16 cellular contexts compared by ENCODE assay signal in the genomic region with DNA sequence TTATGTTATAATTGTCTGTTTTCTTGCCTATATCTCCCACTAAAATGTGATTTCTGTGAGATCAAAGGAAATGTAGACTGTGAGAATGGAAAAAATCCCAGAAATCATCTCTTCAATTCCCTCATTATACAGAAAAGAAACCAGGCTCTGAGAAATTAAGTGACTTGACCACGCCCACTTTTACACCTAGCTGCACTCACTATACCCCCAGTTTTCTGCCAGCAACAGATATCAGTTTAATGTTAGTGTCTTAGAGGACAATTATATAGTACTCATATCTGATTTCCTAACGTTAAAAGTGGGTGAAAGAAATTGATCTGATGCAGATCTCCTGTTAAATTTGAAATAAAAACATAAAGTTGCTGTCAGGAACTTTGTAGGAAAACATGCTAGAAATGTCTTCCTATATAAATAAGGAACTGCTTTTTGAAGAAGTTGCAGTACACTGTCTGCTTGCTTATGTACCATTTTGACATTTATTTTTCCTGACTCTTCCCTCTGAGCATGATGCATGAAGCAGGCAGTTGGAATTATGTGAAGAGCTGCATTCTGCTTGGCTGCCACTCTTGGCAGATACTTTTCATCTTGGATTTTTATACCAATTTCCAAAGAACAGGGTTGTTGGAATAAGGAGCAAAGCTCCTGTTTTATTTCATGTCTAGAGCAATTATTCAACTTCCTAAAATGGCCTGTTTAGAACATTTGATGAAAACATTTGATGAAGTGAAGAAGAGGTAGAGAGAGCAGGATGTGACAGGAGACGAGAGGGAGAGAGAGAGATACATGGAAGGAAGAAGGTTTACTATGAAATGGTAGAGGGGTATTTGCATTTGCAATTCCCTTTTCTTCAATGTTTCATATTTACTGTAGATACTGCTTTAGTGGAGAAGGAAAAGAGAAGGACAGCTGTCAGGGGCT.
DNase-seq lines count a peak whose midpoint lies in the region; FAIRE-seq and TF ChIP-seq lines count a peak whose summit lies in the region.
"Had no signal": no experiment of that assay in that cellular context is flagged by ENCODE, and none has a peak within 500 bp of the region (broad histone marks: within the 10 kb centered on the region; RNA-seq: fewer than 3 reads in every experiment).

No MANE protein-coding gene starts in this region.

- H3K27ac ChIP-seq in OCI-LY3 (ENCODE audit: low read length): no peak overlapping the region
- H3K27ac ChIP-seq: cardiac muscle cell, upper lobe of right lung, VCaP had no signal

- H3K9ac ChIP-seq in OCI-LY3 (ENCODE audit: low read length): no peak overlapping the region

- FAIRE-seq in D721Med (lab: Jason Lieb, UNC): no peak

- peak overlapping the region; percentile 59 for H3K4me2 ChIP-seq in OCI-LY3 (ENCODE audit: low read length)

- H2AFZ ChIP-seq in OCI-LY3 (ENCODE audit: low read depth, low read length): peak overlapping the region; percentile 77; the same call in 1 of the 2 replicates

- H3K27me3 ChIP-seq in OCI-LY3 (ENCODE audit: low read depth, low read length): no peaks in the 10 kb centered on the region
- H3K27me3 ChIP-seq: upper lobe of right lung had no signal

- H3K4me1 Mint-ChIP-seq in activated T-cell treated with anti-CD3 and anti-CD28 coated beads, Interleukin-2, amount 50 U/mL, for 24 hours (ENCODE audit: low read depth): peaks cover 56% of the 10 kb centered on the region

- H3K36me3 ChIP-seq in OCI-LY3 (replicated peaks; ENCODE audit: low read depth, low read length): no peaks in the 10 kb centered on the region
- H3K36me3 ChIP-seq: cardiac muscle cell, upper lobe of right lung had no signal

- no peaks in the 10 kb centered on the region for H3K9me3 Mint-ChIP-seq in activated T-cell treated with anti-CD3 and anti-CD28 coated beads, Interleukin-2, amount 50 U/mL, for 24 hours
- H3K9me3 Mint-ChIP-seq: stimulated activated naive B cell treated with anti-CD40 and anti-IgM and Interleukin-4, amounts not matched to agents 10 μg/mL and 1 μg/mL and 100 μg/mL, for 72 hours had no signal

- H3K4me3 ChIP-seq in OCI-LY3 (ENCODE audit: low read length): peak overlapping the region; percentile 21; the same call in 1 of the 2 replicates
- H3K4me3 ChIP-seq: cardiac muscle cell, mucosa of descending colon, upper lobe of right lung had no signal

- H3K79me2 ChIP-seq in OCI-LY3 (ENCODE audit: low read length): no peaks in the 10 kb centered on the region

- H3K4me1 ChIP-seq in OCI-LY3 (ENCODE audit: low read length): peaks cover 18% of the 10 kb centered on the region
- H3K4me1 ChIP-seq: upper lobe of right lung had no signal

- DNase-seq in activated T-cell treated with anti-CD3 and anti-CD28 coated beads, Interleukin-2, amount 50 U/mL, for 24 hours: no peak
- DNase-seq in activated T-cell treated with anti-CD3 and anti-CD28 coated beads, Interleukin-2, amount 50 U/mL, for 1 hour: no peak
- DNase-seq in globus pallidus (ENCODE audit: low spot score) (peak; percentile 59), retina (peak; percentile 23), D721Med (ENCODE audit: insufficient read length, low spot score) (no peak), DMS114 treated with DMSO at 0.1 percent for 48 hours (lab: John Stamatoyannopoulos, UW; ENCODE audit: unreplicated experiment) (no peak), activated gamma-delta T cell (lab: John Stamatoyannopoulos, UW) (no peak)
- DNase-seq: effector memory CD4-positive, alpha-beta T cell; kidney glomerular epithelial cell; mucosa of descending colon; NCI-H1436; stimulated activated naive B cell treated with anti-CD40 and anti-IgM and Interleukin-4, amounts not matched to agents 10 μg/mL and 1 μg/mL and 100 μg/mL, for 72 hours; upper lobe of right lung had no signal

- no peak overlapping the region for H3K4me3 Mint-ChIP-seq in activated T-cell treated with anti-CD3 and anti-CD28 coated beads, Interleukin-2, amount 50 U/mL, for 24 hours
- H3K4me3 Mint-ChIP-seq: stimulated activated naive B cell treated with anti-CD40 and anti-IgM and Interleukin-4, amounts not matched to agents 10 μg/mL and 1 μg/mL and 100 μg/mL, for 72 hours had no signal

- H3K27me3 Mint-ChIP-seq in activated T-cell treated with anti-CD3 and anti-CD28 coated beads, Interleukin-2, amount 50 U/mL, for 24 hours: no peaks in the 10 kb centered on the region
- H3K27me3 Mint-ChIP-seq: stimulated activated naive B cell treated with anti-CD40 and anti-IgM and Interleukin-4, amounts not matched to agents 10 μg/mL and 1 μg/mL and 100 μg/mL, for 72 hours had no signal

- H3K27ac Mint-ChIP-seq in activated T-cell treated with anti-CD3 and anti-CD28 coated beads, Interleukin-2, amount 50 U/mL, for 24 hours: peak overlapping the region; percentile 45
- H3K27ac Mint-ChIP-seq: stimulated activated naive B cell treated with anti-CD40 and anti-IgM and Interleukin-4, amounts not matched to agents 10 μg/mL and 1 μg/mL and 100 μg/mL, for 72 hours had no signal

- no peaks in the 10 kb centered on the region for H3K9me3 ChIP-seq in OCI-LY3 (ENCODE audit: insufficient read depth, low read length)
- H3K9me3 ChIP-seq: mucosa of descending colon, upper lobe of right lung had no signal

- TF ChIP-seq CTCF in OCI-LY3 (IDR thresholded peaks at IDR 0.05; ENCODE audit: low read depth, low read length) (no peak), D721Med (IDR thresholded peaks at IDR 0.05; ENCODE audit: insufficient read depth, missing control alignments) (no peak)

- H3K36me3 Mint-ChIP-seq in activated T-cell treated with anti-CD3 and anti-CD28 coated beads, Interleukin-2, amount 50 U/mL, for 24 hours (ENCODE audit: low read depth): peaks cover 83% of the 10 kb centered on the region
- H3K36me3 Mint-ChIP-seq: stimulated activated naive B cell treated with anti-CD40 and anti-IgM and Interleukin-4, amounts not matched to agents 10 μg/mL and 1 μg/mL and 100 μg/mL, for 72 hours had no signal

- no peaks in the 10 kb centered on the region for H4K20me1 ChIP-seq in OCI-LY3 (ENCODE audit: insufficient read depth, low read length)

Comparison
In these comparisons a context has a peak if more than half of its experiments do, and no peak if none do; other contexts are left out.
1. DNase-seq: peak in globus pallidus (single experiment) and retina (single experiment); none in activated T-cell treated with anti-CD3 and anti-CD28 coated beads, Interleukin-2, amount 50 U/mL, for 24 hours (single experiment), activated T-cell treated with anti-CD3 and anti-CD28 coated beads, Interleukin-2, amount 50 U/mL, for 1 hour (single experiment), D721Med (single experiment), DMS114 treated with DMSO at 0.1 percent for 48 hours (single experiment) and activated gamma-delta T cell (single experiment).